Comparison of ENCODE assay signal across 12 cellular contexts in the genomic region with DNA sequence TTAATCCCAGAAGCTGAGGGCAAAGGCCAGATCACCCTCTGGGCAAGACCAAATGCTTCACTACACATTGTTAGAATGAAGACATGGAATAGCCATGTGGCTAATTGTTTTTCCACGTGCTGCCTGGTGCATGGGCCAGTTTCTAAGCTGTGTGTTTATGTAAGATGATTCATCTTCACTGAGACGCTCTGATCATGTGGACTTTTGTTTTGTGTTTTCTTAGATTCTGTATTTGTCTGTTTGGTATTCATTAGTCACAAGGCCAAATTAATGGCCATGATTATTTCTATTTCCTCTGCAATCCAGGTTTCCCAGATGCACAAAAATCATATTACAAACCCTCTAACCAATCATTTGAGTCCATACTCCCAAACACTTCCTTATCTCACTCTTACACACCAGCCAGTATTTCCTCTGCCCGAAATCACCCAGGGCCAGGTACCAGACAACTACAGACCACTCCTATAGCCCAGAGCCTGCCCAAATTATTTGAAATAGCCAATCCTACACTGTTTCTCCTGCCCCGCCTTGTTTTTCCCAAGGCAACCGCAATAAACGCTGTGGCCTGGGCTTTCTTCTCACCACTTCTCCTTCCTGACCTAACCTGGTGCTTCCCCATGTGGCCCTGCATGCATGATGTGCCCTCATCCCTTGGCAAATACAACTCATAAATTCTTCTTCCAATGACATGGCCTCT.
DNase-seq lines count a peak whose midpoint lies in the region; ATAC-seq and TF ChIP-seq lines count a peak whose summit lies in the region.
"Had no signal": no experiment of that assay in that cellular context is flagged by ENCODE, and none has a peak within 500 bp of the region (broad histone marks: within the 10 kb centered on the region; RNA-seq: fewer than 3 reads in every experiment).

No MANE protein-coding gene starts in this region.

- intact Hi-C loops in Caco-2 (cut with micrococcal nuclease; ENCODE audit: unreplicated experiment), result no loop called here
- intact Hi-C loops in naive thymus-derived CD4-positive, alpha-beta T cell (cut with micrococcal nuclease), result no loop called here
- intact Hi-C loops in ovary (cut with DNase I), result loop anchor here in 1 of 4 donors (10.0 kb wide), 1 partner anchor 655 kb away; no protein-coding TSS in a partner anchor

- H3K27ac ChIP-seq in naive thymus-derived CD4-positive, alpha-beta T cell (ENCODE audit: low read depth, low read length), result no peak overlapping the region
- no peak overlapping the region for H3K27ac ChIP-seq in ovary

- 51 to 63% (median 57%) methylated on average over 6 of the region's 6 CpGs for WGBS in ovary, 3 donors

- H3K27me3 Mint-ChIP-seq in Caco-2 (ENCODE audit: insufficient read depth, unreplicated experiment), result no peaks in the 10 kb centered on the region
- H3K27me3 Mint-ChIP-seq in naive thymus-derived CD4-positive, alpha-beta T cell, result peaks cover 0 to 26% (median 18%) of the 10 kb centered on the region in 5 donors

- TF ChIP-seq POLR2A in ovary (IDR thresholded peaks at IDR 0.05), result no peak

- POLR2A ChIA-PET in Caco-2 (lab: Charles Lee), result interaction anchor here (0.7 kb wide), 1 partner anchor 13 kb away, joined by 3 read pairs; no protein-coding TSS in a partner anchor
- POLR2A ChIA-PET in naive thymus-derived CD4-positive, alpha-beta T cell (lab: Charles Lee), result no interaction called here

- TF ChIP-seq CTCF in Caco-2 (IDR thresholded peaks at IDR 0.05; ENCODE audit: insufficient read depth in 1 of 2, low read depth in 1 of 2, low read length in 1 of 2, severe bottlenecking in 1 of 2, unreplicated experiment in 1 of 2) (no peak), epithelial cell of esophagus (IDR thresholded peaks at IDR 0.05; ENCODE audit: insufficient read depth, low read depth, low read length, missing control alignments) (no peak), ovary (IDR thresholded peaks at IDR 0.05) (no peak)

- H3K9me3 Mint-ChIP-seq in Caco-2 (ENCODE audit: unreplicated experiment), result peaks cover 24% of the 10 kb centered on the region
- H3K9me3 Mint-ChIP-seq in naive thymus-derived CD4-positive, alpha-beta T cell, result peaks cover 0 to 18% (median 9%) of the 10 kb centered on the region in 11 donors

- no peaks in the 10 kb centered on the region for H3K27me3 ChIP-seq in Caco-2 (replicated peaks; ENCODE audit: control insufficient read depth, insufficient read depth, low read length)
- H3K27me3 ChIP-seq in naive thymus-derived CD4-positive, alpha-beta T cell (ENCODE audit: control insufficient read depth in 2 of 2, insufficient read depth in 2 of 2, low read length in 2 of 2), result no peaks in the 10 kb centered on the region
- H3K27me3 ChIP-seq in ovary, result no peaks in the 10 kb centered on the region

- no peak for DNase-seq in Caco-2
- peak; percentile 50 for DNase-seq in NOMO-1 treated with dmso at 0.1 percent for 144 hours (lab: John Stamatoyannopoulos, UW; ENCODE audit: unreplicated experiment)
- peak; percentile 89 for DNase-seq in epithelial cell of esophagus (ENCODE audit: low read depth)
- no peak for DNase-seq in naive thymus-derived CD4-positive, alpha-beta T cell
- no peak for DNase-seq in ovary
- DNase-seq in NCI-H1105 treated with DMSO at 0.1 percent for 48 hours (lab: John Stamatoyannopoulos, UW), result no peak
- no peak for DNase-seq in stimulated activated CD4-positive, alpha-beta T cell treated with anti-CD3 and anti-CD28 coated beads, Interleukin-1b, Interleukin-23, amount 100 ng/mL, for 48 hours
- DNase-seq: activated naive CD4-positive, alpha-beta T cell treated with Interleukin-2 at 50 U/mL for 16 hours; DMS153; midbrain; NCI-H526 had no signal

- H3K9me3 ChIP-seq in Caco-2 (no peaks in the 10 kb centered on the region), ovary (no peaks in the 10 kb centered on the region)
- H3K9me3 ChIP-seq in naive thymus-derived CD4-positive, alpha-beta T cell (ENCODE audit: control insufficient read depth in 2 of 3, low read length in 3 of 3), result no peaks in the 10 kb centered on the region

- peaks cover 32% of the 10 kb centered on the region for H3K4me1 Mint-ChIP-seq in Caco-2 (ENCODE audit: low read depth, unreplicated experiment)
- H3K4me1 Mint-ChIP-seq in naive thymus-derived CD4-positive, alpha-beta T cell, result peaks cover 0 to 4% (median 0%) of the 10 kb centered on the region in 7 donors

- CTCF ChIA-PET in Caco-2 (lab: Charles Lee), result no interaction called here
- CTCF ChIA-PET in naive thymus-derived CD4-positive, alpha-beta T cell (lab: Charles Lee), result no interaction called here

- H3K4me1 ChIP-seq in Caco-2, result peaks cover 15% of the 10 kb centered on the region
- H3K4me1 ChIP-seq in naive thymus-derived CD4-positive, alpha-beta T cell (ENCODE audit: control insufficient read depth in 2 of 2, insufficient read depth in 2 of 2, low read length in 2 of 2), result no peaks in the 10 kb centered on the region
- H3K4me1 ChIP-seq in ovary (ENCODE audit: insufficient read depth), result no peaks in the 10 kb centered on the region

- no TSS peak for BruUV-seq in Caco-2 (replicated peaks; lab: Mats Ljungman, UMichigan)

- H3K36me3 Mint-ChIP-seq in Caco-2 (ENCODE audit: insufficient read depth, unreplicated experiment), result peaks cover 10% of the 10 kb centered on the region
- H3K36me3 Mint-ChIP-seq in naive thymus-derived CD4-positive, alpha-beta T cell, result peaks cover 0 to 5% (median 0%) of the 10 kb centered on the region in 5 donors

- H3K36me3 ChIP-seq in Caco-2 (ENCODE audit: control insufficient read depth, insufficient read depth, low read length), result no peaks in the 10 kb centered on the region
- H3K36me3 ChIP-seq in naive thymus-derived CD4-positive, alpha-beta T cell (ENCODE audit: control insufficient read depth in 2 of 3, insufficient read depth in 3 of 3, low read length in 3 of 3), result no peaks in the 10 kb centered on the region
- H3K36me3 ChIP-seq in ovary, result no peaks in the 10 kb centered on the region

- TF ChIP-seq EP300 in ovary (IDR thresholded peaks at IDR 0.05), result no peak

- H3K4me3 ChIP-seq in Caco-2 (ENCODE audit: low read depth, low read length) (no peak overlapping the region), epithelial cell of esophagus (ENCODE audit: low read length) (no peak overlapping the region), ovary (no peak overlapping the region)
- H3K4me3 ChIP-seq in naive thymus-derived CD4-positive, alpha-beta T cell (ENCODE audit: low read length), result no peak overlapping the region

- H3K27ac Mint-ChIP-seq in Caco-2 (ENCODE audit: unreplicated experiment), result peak overlapping the region; percentile 46
- H3K27ac Mint-ChIP-seq in naive thymus-derived CD4-positive, alpha-beta T cell, result no peak overlapping the region

- H3K4me3 Mint-ChIP-seq in Caco-2 (ENCODE audit: unreplicated experiment), result no peak overlapping the region
- no peak overlapping the region for H3K4me3 Mint-ChIP-seq in naive thymus-derived CD4-positive, alpha-beta T cell

- peak; percentile 71 for ATAC-seq in naive thymus-derived CD4-positive, alpha-beta T cell
- ATAC-seq in GM19397 (IDR thresholded peaks at IDR 0.05; ENCODE audit: unreplicated experiment), result no peak

Comparison
In these comparisons a context has a peak if more than half of its experiments do, and no peak if none do; other contexts are left out.
1. DNase-seq: peak in NOMO-1 treated with dmso at 0.1 percent for 144 hours (single experiment) and epithelial cell of esophagus (single experiment); none in Caco-2 (0 of 2), naive thymus-derived CD4-positive, alpha-beta T cell (0 of 9), ovary (0 of 5), NCI-H1105 treated with DMSO at 0.1 percent for 48 hours (single experiment) and stimulated activated CD4-positive, alpha-beta T cell treated with anti-CD3 and anti-CD28 coated beads, Interleukin-1b, Interleukin-23, amount 100 ng/mL, for 48 hours (single experiment).